Comparison of ENCODE assay signal across 8 cellular contexts in genomic region chr9:106420511-106420944, GRCh38.
A peak's percentile ranks its signal among the peaks of the same experiment; 100 is the strongest.
DNase-seq lines count a peak whose midpoint lies in the region; ATAC-seq and TF ChIP-seq lines count a peak whose summit lies in the region.

No MANE protein-coding gene starts in this region.

- no peak overlapping the region for H2AFZ ChIP-seq in hepatocyte

- H3K9me2 ChIP-seq in hepatocyte (replicated peaks; ENCODE audit: insufficient read depth), result no peaks in the 10 kb centered on the region

- WGBS in hepatocyte (ENCODE audit: low lambda C conversion rate, missing lambda C conversion rate), result 41% methylated on average over 4 of the region's 4 CpGs

- in situ Hi-C loops in GM13977 (cut with MboI; ENCODE audit: low pct_unique_long_range_greater_than_20kb, low sequenced_read_pairs, unreplicated experiment), result no loop called here

- no peaks in the 10 kb centered on the region for H3K79me2 ChIP-seq in hepatocyte

- H3K4me2 ChIP-seq in hepatocyte, result peak overlapping the region; percentile 60

- no peaks in the 10 kb centered on the region for H3K36me3 ChIP-seq in hepatocyte (replicated peaks; ENCODE audit: insufficient read depth, low read depth)

- H3K27me3 ChIP-seq in hepatocyte, result no peaks in the 10 kb centered on the region

- no peaks in the 10 kb centered on the region for H4K20me1 ChIP-seq in hepatocyte (ENCODE audit: insufficient read depth, poor library complexity, severe bottlenecking)

- no peaks in the 10 kb centered on the region for H3K9me3 ChIP-seq in hepatocyte (ENCODE audit: low read depth)

- peak overlapping the region; percentile 56 for H3K27ac ChIP-seq in hepatocyte

- peak; percentile 75 for ATAC-seq in GM21717 (IDR thresholded peaks at IDR 0.05; ENCODE audit: unreplicated experiment)

- DNase-seq in GM13977 (ENCODE audit: low spot score) (peak; percentile 19), HT1080 (ENCODE audit: low read depth) (peak; percentile 87), hepatocyte (ENCODE audit: low spot score) (peak; percentile 34), activated gamma-delta T cell treated with Interleukin-2 at 50 U/mL for 16 hours (no peak), posterior cingulate gyrus (no peak), NCI-H1694 treated with DMSO at 0.1 percent for 48 hours (lab: John Stamatoyannopoulos, UW) (no peak), head of caudate nucleus (no peak)

- intact Hi-C loops in posterior cingulate gyrus (cut with DNase I), result no loop called here
- intact Hi-C loops in head of caudate nucleus (cut with DNase I), result no loop called here

- peaks cover 21% of the 10 kb centered on the region for H3K4me1 ChIP-seq in hepatocyte (ENCODE audit: insufficient read depth)

- TF ChIP-seq CTCF in GM13977 (IDR thresholded peaks at IDR 0.05; ENCODE audit: extremely low read depth, insufficient read depth, missing control alignments), result no peak
- no peak for TF ChIP-seq CTCF in hepatocyte (IDR thresholded peaks at IDR 0.05; ENCODE audit: poor library complexity)

- no peak overlapping the region for H3K4me3 ChIP-seq in hepatocyte

Comparison
In these comparisons a context has a peak if more than half of its experiments do, and no peak if none do; other contexts are left out.
1. DNase-seq: peak in GM13977 (single experiment), HT1080 (single experiment) and hepatocyte (single experiment); none in activated gamma-delta T cell treated with Interleukin-2 at 50 U/mL for 16 hours (single experiment), posterior cingulate gyrus (0 of 10), NCI-H1694 treated with DMSO at 0.1 percent for 48 hours (single experiment) and head of caudate nucleus (0 of 42).